In genomic region chr18:23448291-23448690, GRCh38 we compare ENCODE assay signal across 27 cellular contexts.
"Had no signal": no experiment of that assay in that cellular context is flagged by ENCODE, and none has a peak within 500 bp of the region (broad histone marks: within the 10 kb centered on the region; RNA-seq: fewer than 3 reads in every experiment).

No MANE protein-coding gene starts in this region.

- H3K4me3 ChIP-seq: stomach, suprapubic skin, testis, thoracic aorta, thyroid gland, tibial artery, tibial nerve, transverse colon, upper lobe of left lung, upper lobe of right lung, uterus, vagina had no signal

- H3K27ac ChIP-seq: stomach, suprapubic skin, testis, thoracic aorta, thyroid gland, tibial artery, tibial nerve, transverse colon, upper lobe of left lung, upper lobe of right lung, uterus, vagina had no signal

- H3K27me3 ChIP-seq: stomach, suprapubic skin, testis, thyroid gland, tibial artery, tibial nerve, transverse colon, upper lobe of left lung, upper lobe of right lung, uterus, vagina had no signal

- DNase-seq: stimulated activated CD4-positive, alpha-beta T cell treated with anti-CD3 and anti-CD28 coated beads, Interleukin-2, amount 100 ng/mL, for 48 hours; stimulated activated CD4-positive, alpha-beta T cell treated with anti-CD3 and anti-CD28 coated beads, Interleukin-4, amount 100 ng/mL, for 1 hour; stimulated activated CD4-positive, alpha-beta T cell treated with anti-CD3 and anti-CD28 coated beads, Interleukin-4, amount 100 ng/mL, for 24 hours; stimulated activated CD4-positive, alpha-beta T cell treated with anti-CD3 and anti-CD28 coated beads, Interleukin-4, amount 100 ng/mL, for 4 hours; stimulated activated CD8-positive, alpha-beta memory T cell treated with anti-CD3 and anti-CD28 coated beads, Interleukin-4, amount 100 ng/mL, for 48 hours; stimulated activated naive B cell treated with anti-CD40 and anti-IgM and Interleukin-4, amounts not matched to agents 10 μg/mL and 1 μg/mL and 100 μg/mL, for 72 hours; stimulated activated naive CD4-positive, alpha-beta T cell; stimulated activated naive CD4-positive, alpha-beta T cell treated with Interleukin-2 at 50 U/mL for 16 hours; stimulated activated naive CD8-positive, alpha-beta T cell treated with anti-CD3 and anti-CD28 coated beads, Interleukin-15, amount 100 ng/mL, for 72 hours; stimulated activated naive CD8-positive, alpha-beta T cell treated with anti-CD3 and anti-CD28 coated beads, Interleukin-15, Interleukin-2, amounts not matched to agents 100 U/mL and 50 U/mL, for 24 hours; stomach; substantia nigra; testis; thyroid gland; tibial artery; transverse colon; trophoblast cell; upper lobe of left lung; upper lobe of right lung; uterus had no signal

- H3K36me3 ChIP-seq: stomach, suprapubic skin, thoracic aorta, thyroid gland, tibial artery, tibial nerve, transverse colon, upper lobe of left lung, upper lobe of right lung, uterus, vagina had no signal

- H3K4me1 ChIP-seq: uterus had no signal

- FAIRE-seq: urothelium cell line had no signal

- H3K9me3 ChIP-seq: stomach, suprapubic skin, testis, thoracic aorta, thyroid gland, tibial artery, tibial nerve, transverse colon, upper lobe of left lung, upper lobe of right lung, uterus, vagina had no signal

- ATAC-seq: stimulated activated effector memory CD8-positive, alpha-beta T cell treated with anti-CD3 and anti-CD28 coated beads, Interleukin-12 subunit alpha, Interleukin-12 subunit beta, amount 100 ng/mL, for 72 hours; stimulated activated memory B cell treated with anti-CD40 and anti-IgM and Interleukin-4, amounts not matched to agents 10 μg/mL and 1 μg/mL and 100 μg/mL, for 72 hours; stimulated activated naive B cell treated with anti-CD40 and anti-IgM and Interleukin-4, amounts not matched to agents 10 μg/mL and 1 μg/mL and 100 μg/mL, for 72 hours; stimulated activated naive CD8-positive, alpha-beta T cell treated with anti-CD3 and anti-CD28 coated beads, Interleukin-15, amount 100 ng/mL, for 72 hours; stimulated activated naive CD8-positive, alpha-beta T cell treated with anti-CD3 and anti-CD28 coated beads, Interleukin-15, Interleukin-2, amounts not matched to agents 100 U/mL and 50 U/mL, for 24 hours; upper lobe of right lung had no signal
